In the genomic region with DNA sequence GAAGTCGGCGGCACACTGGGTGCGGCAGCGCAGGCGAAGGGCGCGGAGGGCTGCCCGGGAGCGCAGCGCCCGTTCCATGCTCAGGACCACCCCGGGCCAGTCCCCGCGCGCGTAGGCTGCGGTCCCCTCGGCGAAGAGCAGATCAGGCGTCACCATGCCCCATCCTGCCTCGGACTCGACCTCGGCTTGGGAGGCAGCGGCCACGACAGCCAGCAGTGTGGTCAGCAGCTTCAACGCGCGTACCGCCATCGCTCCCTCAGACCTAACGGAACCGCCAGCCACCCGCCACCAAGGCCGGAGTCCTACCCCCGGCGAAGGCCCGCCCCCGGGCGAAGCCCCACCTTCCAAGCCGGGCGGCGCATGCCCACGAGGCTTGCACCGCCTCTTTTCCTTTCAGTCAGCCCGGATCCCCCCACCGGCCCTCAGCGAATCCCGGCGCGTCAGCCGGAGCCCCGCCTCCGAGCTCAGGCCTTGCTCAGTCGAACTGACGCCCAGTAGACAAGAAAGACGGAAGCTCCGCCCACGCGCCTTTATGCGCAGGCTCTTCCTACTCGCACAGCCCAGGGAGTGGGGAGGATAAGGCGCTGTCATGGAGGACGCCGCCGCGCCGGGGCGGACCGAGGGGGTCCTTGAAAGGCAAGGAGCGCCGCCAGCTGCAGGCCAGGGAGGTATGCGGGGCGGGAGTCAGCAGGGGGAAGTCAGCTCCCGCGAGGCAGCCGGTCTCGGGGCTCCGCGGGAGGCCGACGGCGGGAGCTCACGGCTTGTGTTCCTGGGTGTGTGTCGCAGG, we compare ENCODE assay signal across 8 cellular contexts. TPM values are rescaled to one million over a fixed set of nuclear protein-coding genes. Genes with fewer than 3 reads are reported as not detected.
DNase-seq lines count a peak whose midpoint lies in the region; ATAC-seq and TF ChIP-seq lines count a peak whose summit lies in the region.

TSS of gene C1orf50 (plus strand) at position 527 of the 787 bp plus-strand sequence. CDS start at position 590, 63 bp downstream.
A gene with protein sequence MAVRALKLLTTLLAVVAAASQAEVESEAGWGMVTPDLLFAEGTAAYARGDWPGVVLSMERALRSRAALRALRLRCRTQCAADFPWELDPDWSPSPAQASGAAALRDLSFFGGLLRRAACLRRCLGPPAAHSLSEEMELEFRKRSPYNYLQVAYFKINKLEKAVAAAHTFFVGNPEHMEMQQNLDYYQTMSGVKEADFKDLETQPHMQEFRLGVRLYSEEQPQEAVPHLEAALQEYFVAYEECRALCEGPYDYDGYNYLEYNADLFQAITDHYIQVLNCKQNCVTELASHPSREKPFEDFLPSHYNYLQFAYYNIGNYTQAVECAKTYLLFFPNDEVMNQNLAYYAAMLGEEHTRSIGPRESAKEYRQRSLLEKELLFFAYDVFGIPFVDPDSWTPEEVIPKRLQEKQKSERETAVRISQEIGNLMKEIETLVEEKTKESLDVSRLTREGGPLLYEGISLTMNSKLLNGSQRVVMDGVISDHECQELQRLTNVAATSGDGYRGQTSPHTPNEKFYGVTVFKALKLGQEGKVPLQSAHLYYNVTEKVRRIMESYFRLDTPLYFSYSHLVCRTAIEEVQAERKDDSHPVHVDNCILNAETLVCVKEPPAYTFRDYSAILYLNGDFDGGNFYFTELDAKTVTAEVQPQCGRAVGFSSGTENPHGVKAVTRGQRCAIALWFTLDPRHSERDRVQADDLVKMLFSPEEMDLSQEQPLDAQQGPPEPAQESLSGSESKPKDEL (minus strand): TSS at position 306 of the 787 bp plus-strand sequence. CDS start 57 bp downstream, at position 249.

- H3K9me2 ChIP-seq in MM.1S (replicated peaks; ENCODE audit: insufficient read depth, low read length) (no peaks in the 10 kb centered on the region), neural cell (ENCODE audit: insufficient read depth, low read length) (no peaks in the 10 kb centered on the region)

- peak within 1 kb of the TSS; percentile 42; the same call in 1 of the 2 replicates for H3K27ac ChIP-seq in MM.1S (ENCODE audit: low read length)
- peak within 1 kb of the TSS; percentile 94 for H3K27ac ChIP-seq in neural cell (ENCODE audit: low read length)

- no peak for TF ChIP-seq RAD21 in neural cell (conservative IDR thresholded peaks at IDR 0.05)

- H3K4me1 ChIP-seq in MM.1S (ENCODE audit: low read length), result peaks cover 7% of the 10 kb centered on the region

- H4K20me1 ChIP-seq in MM.1S (ENCODE audit: insufficient read depth, low read length) (no peaks in the 10 kb centered on the region), neural cell (ENCODE audit: insufficient read depth) (no peaks in the 10 kb centered on the region)

- H3K9ac ChIP-seq in MM.1S (ENCODE audit: low read length) (peak within 1 kb of the TSS; percentile 74), neural cell (ENCODE audit: low read length) (peak within 1 kb of the TSS; percentile 96)

- no peak within 1 kb of the TSS for H3K4me3 Mint-ChIP-seq in stimulated activated naive CD8-positive, alpha-beta T cell treated with anti-CD3 and anti-CD28 coated beads, Interleukin-15, amount 100 ng/mL, for 72 hours

- H3K27me3 Mint-ChIP-seq in stimulated activated naive CD8-positive, alpha-beta T cell treated with anti-CD3 and anti-CD28 coated beads, Interleukin-15, amount 100 ng/mL, for 72 hours, result no peaks in the 10 kb centered on the region

- DNase-seq in GDM1 (lab: John Stamatoyannopoulos, UW) (peak; percentile 99), HCEC 1CT (peak; percentile 99), MM.1S (peak; percentile 100), SHP77 treated with DMSO at 0.1 percent for 48 hours (lab: John Stamatoyannopoulos, UW) (peak; percentile 95), activated gamma-delta T cell treated with Interleukin-2 at 50 U/mL for 16 hours (peak; percentile 99), fibroblast of villous mesenchyme (ENCODE audit: low read depth) (peak; percentile 99)
- peak; percentile 99 to 100 for DNase-seq in stimulated activated naive CD8-positive, alpha-beta T cell treated with anti-CD3 and anti-CD28 coated beads, Interleukin-15, amount 100 ng/mL, for 72 hours

- H3K9me3 ChIP-seq in MM.1S (replicated peaks; ENCODE audit: insufficient read depth, low read length) (no peaks in the 10 kb centered on the region), neural cell (ENCODE audit: low read length) (no peaks in the 10 kb centered on the region)

- H3K9me3 Mint-ChIP-seq in stimulated activated naive CD8-positive, alpha-beta T cell treated with anti-CD3 and anti-CD28 coated beads, Interleukin-15, amount 100 ng/mL, for 72 hours, result no peaks in the 10 kb centered on the region

- H3K27ac Mint-ChIP-seq in stimulated activated naive CD8-positive, alpha-beta T cell treated with anti-CD3 and anti-CD28 coated beads, Interleukin-15, amount 100 ng/mL, for 72 hours, result peak within 1 kb of the TSS; percentile 98

- TF ChIP-seq EP300 in neural cell (conservative IDR thresholded peaks at IDR 0.05; ENCODE audit: poor library complexity, severe bottlenecking), result peak; percentile 49

- peaks cover 41% of the 10 kb centered on the region for H3K4me1 Mint-ChIP-seq in stimulated activated naive CD8-positive, alpha-beta T cell treated with anti-CD3 and anti-CD28 coated beads, Interleukin-15, amount 100 ng/mL, for 72 hours

- H3K4me3 ChIP-seq in MM.1S (ENCODE audit: low read length) (peak within 1 kb of the TSS; percentile 84), fibroblast of villous mesenchyme (ENCODE audit: low read depth, low read length) (peak within 1 kb of the TSS; percentile 100), neural cell (ENCODE audit: low read length) (peak within 1 kb of the TSS; percentile 98)

- ATAC-seq in stimulated activated naive CD8-positive, alpha-beta T cell treated with anti-CD3 and anti-CD28 coated beads, Interleukin-15, amount 100 ng/mL, for 72 hours, result peak; percentile 93

- H2AFZ ChIP-seq in MM.1S (ENCODE audit: low read length) (peak within 1 kb of the TSS; percentile 97), neural cell (ENCODE audit: low read depth, low read length) (peak within 1 kb of the TSS; percentile 78)

- no peak for TF ChIP-seq CTCF in MM.1S (IDR thresholded peaks at IDR 0.05; ENCODE audit: low read length)
- no peak for TF ChIP-seq CTCF in fibroblast of villous mesenchyme (IDR thresholded peaks at IDR 0.05; ENCODE audit: insufficient read depth, low read depth, low read length)
- TF ChIP-seq CTCF in neural cell (IDR thresholded peaks at IDR 0.05; ENCODE audit: poor library complexity, severe bottlenecking), result peak; percentile 45

- H3K36me3 ChIP-seq in MM.1S (replicated peaks; ENCODE audit: insufficient read depth, low read length), result no peaks in the 10 kb centered on the region
- no peaks in the 10 kb centered on the region for H3K36me3 ChIP-seq in neural cell (ENCODE audit: insufficient read depth, low read length)

- H3K79me2 ChIP-seq in MM.1S (ENCODE audit: low read length) (peaks cover 63% of the 10 kb centered on the region), neural cell (replicated peaks; ENCODE audit: insufficient read depth, low read length) (peaks cover 76% of the 10 kb centered on the region)

- H3F3A ChIP-seq in MM.1S (ENCODE audit: insufficient read depth, low read length), result no peaks in the 10 kb centered on the region
- no peaks in the 10 kb centered on the region for H3F3A ChIP-seq in neural cell (ENCODE audit: insufficient read depth, low read length, poor library complexity, severe bottlenecking)

- peak within 1 kb of the TSS; percentile 92 for H3K4me2 ChIP-seq in MM.1S (ENCODE audit: low read depth, low read length)
- H3K4me2 ChIP-seq in neural cell (ENCODE audit: low read length), result peak within 1 kb of the TSS; percentile 90

- no peaks in the 10 kb centered on the region for H3K27me3 ChIP-seq in MM.1S (replicated peaks; ENCODE audit: insufficient read depth, low read length)
- H3K27me3 ChIP-seq in neural cell (ENCODE audit: insufficient read depth, low read depth, low read length), result no peaks in the 10 kb centered on the region

TF ChIP-seq in neural cell, 6 proteins besides CTCF, POLR2A, EP300 and RAD21:
- TF ChIP-seq TAF1 (IDR thresholded peaks at IDR 0.05; ENCODE audit: low read depth) (peak; percentile 93), MXI1 (conservative IDR thresholded peaks at IDR 0.05; ENCODE audit: poor library complexity, severe bottlenecking) (no peak), POLR2AphosphoS5 (IDR thresholded peaks at IDR 0.05) (peak; percentile 97), SMC3 (conservative IDR thresholded peaks at IDR 0.05; ENCODE audit: poor library complexity) (no peak), EZH2 (IDR thresholded peaks at IDR 0.05; ENCODE audit: borderline replicate concordance, insufficient read depth, low read length, poor library complexity, severe bottlenecking) (no peak)
- TF ChIP-seq, protein P1, sequence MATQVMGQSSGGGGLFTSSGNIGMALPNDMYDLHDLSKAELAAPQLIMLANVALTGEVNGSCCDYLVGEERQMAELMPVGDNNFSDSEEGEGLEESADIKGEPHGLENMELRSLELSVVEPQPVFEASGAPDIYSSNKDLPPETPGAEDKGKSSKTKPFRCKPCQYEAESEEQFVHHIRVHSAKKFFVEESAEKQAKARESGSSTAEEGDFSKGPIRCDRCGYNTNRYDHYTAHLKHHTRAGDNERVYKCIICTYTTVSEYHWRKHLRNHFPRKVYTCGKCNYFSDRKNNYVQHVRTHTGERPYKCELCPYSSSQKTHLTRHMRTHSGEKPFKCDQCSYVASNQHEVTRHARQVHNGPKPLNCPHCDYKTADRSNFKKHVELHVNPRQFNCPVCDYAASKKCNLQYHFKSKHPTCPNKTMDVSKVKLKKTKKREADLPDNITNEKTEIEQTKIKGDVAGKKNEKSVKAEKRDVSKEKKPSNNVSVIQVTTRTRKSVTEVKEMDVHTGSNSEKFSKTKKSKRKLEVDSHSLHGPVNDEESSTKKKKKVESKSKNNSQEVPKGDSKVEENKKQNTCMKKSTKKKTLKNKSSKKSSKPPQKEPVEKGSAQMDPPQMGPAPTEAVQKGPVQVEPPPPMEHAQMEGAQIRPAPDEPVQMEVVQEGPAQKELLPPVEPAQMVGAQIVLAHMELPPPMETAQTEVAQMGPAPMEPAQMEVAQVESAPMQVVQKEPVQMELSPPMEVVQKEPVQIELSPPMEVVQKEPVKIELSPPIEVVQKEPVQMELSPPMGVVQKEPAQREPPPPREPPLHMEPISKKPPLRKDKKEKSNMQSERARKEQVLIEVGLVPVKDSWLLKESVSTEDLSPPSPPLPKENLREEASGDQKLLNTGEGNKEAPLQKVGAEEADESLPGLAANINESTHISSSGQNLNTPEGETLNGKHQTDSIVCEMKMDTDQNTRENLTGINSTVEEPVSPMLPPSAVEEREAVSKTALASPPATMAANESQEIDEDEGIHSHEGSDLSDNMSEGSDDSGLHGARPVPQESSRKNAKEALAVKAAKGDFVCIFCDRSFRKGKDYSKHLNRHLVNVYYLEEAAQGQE (IDR thresholded peaks at IDR 0.05; ENCODE audit: borderline replicate concordance), result peak; percentile 72
TF ChIP-seq in neural cell: peak in this region for 3.

RNA-seq across cellular contexts. Expression of gene C1orf50, which starts in this region (rescaled TPM):
- total RNA-seq in fibroblast of villous mesenchyme, result 3.2 and 5.2 TPM in 2 replicates
- polyA plus RNA-seq in neural cell, result 10.2 and 26.7 TPM in 2 replicates
- 17.4 and 23.6 TPM in 2 replicates for polyA minus RNA-seq in neural cell

RNA-seq across cellular contexts. Expression of the second gene that starts in this region (rescaled TPM):
- total RNA-seq in fibroblast of villous mesenchyme, result 188 and 212 TPM in 2 replicates
- polyA plus RNA-seq in neural cell, result 32.4 and 47.6 TPM in 2 replicates
- 23.5 and 25.6 TPM in 2 replicates for polyA minus RNA-seq in neural cell

Comparison
In these comparisons a context has a peak if more than half of its experiments do, and no peak if none do; other contexts are left out.
1. Peak in every context shown above with its lines: DNase-seq, ATAC-seq, H3K4me3 ChIP-seq and H3K27ac ChIP-seq.